Comparison of ENCODE assay signal across 12 cellular contexts in the genomic region with DNA sequence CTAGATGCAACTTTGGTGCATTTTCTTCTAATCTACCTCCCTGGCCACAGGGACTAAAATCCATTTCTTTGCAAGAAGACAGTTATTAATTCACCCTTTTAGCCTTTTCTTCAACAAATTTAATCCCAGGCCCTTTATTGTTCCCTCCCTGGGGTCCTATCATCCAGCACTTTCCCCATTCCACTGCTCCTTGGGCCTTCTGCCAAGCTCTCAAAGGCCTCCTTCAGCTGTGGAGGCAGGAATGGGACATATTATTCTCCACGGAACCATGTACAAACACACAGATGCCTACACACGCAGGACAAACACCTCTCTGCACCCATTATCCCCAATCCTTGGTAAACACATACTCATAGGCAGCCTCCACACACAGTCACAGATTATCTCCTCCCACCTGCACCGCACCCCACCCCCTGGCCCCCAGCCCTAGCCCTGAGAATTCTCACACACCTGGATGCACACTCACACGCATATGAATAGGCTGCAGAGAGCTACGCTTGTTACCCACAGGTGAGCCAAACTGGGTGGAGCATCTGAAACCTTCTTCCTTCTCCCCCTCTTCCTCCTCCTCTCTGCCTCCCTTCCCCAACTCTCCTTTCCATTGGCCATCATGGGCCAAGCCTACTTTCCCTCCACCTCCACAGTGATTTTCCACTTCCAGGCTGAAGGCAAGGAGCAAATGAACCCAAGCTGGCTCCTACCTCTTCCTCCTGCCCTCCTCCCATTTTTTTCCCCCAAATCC. TPM values are rescaled to one million over a fixed set of nuclear protein-coding genes. Genes with fewer than 3 reads are reported as not detected.
DNase-seq lines count a peak whose midpoint lies in the region; ATAC-seq and TF ChIP-seq lines count a peak whose summit lies in the region.
"Had no signal": no experiment of that assay in that cellular context is flagged by ENCODE, and none has a peak within 500 bp of the region (broad histone marks: within the 10 kb centered on the region; RNA-seq: fewer than 3 reads in every experiment).

No MANE protein-coding gene starts in this region.

- H3F3A ChIP-seq in Loucy (ENCODE audit: low read depth), result peaks cover 9% of the 10 kb centered on the region; the same call in 1 of the 2 replicates

- CTCF ChIA-PET in Caco-2 (lab: Charles Lee), result interaction anchor here (1.4 kb wide), 1 partner anchor 94 kb away, joined by 4 read pairs; no protein-coding TSS in a partner anchor

- no TSS peak for BruUV-seq in Caco-2 (replicated peaks; lab: Mats Ljungman, UMichigan)

- no peaks in the 10 kb centered on the region; the same call in 1 of the 2 replicates for H3K36me3 ChIP-seq in Caco-2 (ENCODE audit: control insufficient read depth, insufficient read depth, low read length)
- peaks cover 35% of the 10 kb centered on the region for H3K36me3 ChIP-seq in Loucy (ENCODE audit: insufficient read depth, low read length)
- peaks cover 20% of the 10 kb centered on the region for H3K36me3 ChIP-seq in effector memory CD4-positive, alpha-beta T cell (ENCODE audit: control insufficient read depth, insufficient read depth, low read length)

- H3K4me3 Mint-ChIP-seq in Caco-2 (ENCODE audit: unreplicated experiment), result peak overlapping the region; percentile 23
- peak overlapping the region; percentile 50 for H3K4me3 Mint-ChIP-seq in natural killer cell treated with Interleukin-12 subunit alpha and Interleukin-12 subunit beta and Interleukin-15 and Interleukin-18, amount 100 ng/mL, for 72 hours

- TF ChIP-seq CTCF in Caco-2 (IDR thresholded peaks at IDR 0.05; ENCODE audit: insufficient read depth in 1 of 2, low read depth in 1 of 2, low read length in 1 of 2, severe bottlenecking in 1 of 2, unreplicated experiment in 1 of 2), result no peak
- TF ChIP-seq CTCF in Loucy (conservative IDR thresholded peaks at IDR 0.05; ENCODE audit: low read length), result no peak
- TF ChIP-seq CTCF in GM10266 (IDR thresholded peaks at IDR 0.05; ENCODE audit: control insufficient read depth, insufficient read depth, low read depth, missing control alignments), result no peak

- H3K27ac Mint-ChIP-seq in Caco-2 (ENCODE audit: unreplicated experiment), result peak overlapping the region; percentile 88
- peak overlapping the region; percentile 88 to 91 for H3K27ac Mint-ChIP-seq in natural killer cell treated with Interleukin-12 subunit alpha and Interleukin-12 subunit beta and Interleukin-15 and Interleukin-18, amount 100 ng/mL, for 72 hours

- H3K9me3 Mint-ChIP-seq in Caco-2 (ENCODE audit: unreplicated experiment), result no peaks in the 10 kb centered on the region
- no peaks in the 10 kb centered on the region for H3K9me3 Mint-ChIP-seq in natural killer cell treated with Interleukin-12 subunit alpha and Interleukin-12 subunit beta and Interleukin-15 and Interleukin-18, amount 100 ng/mL, for 72 hours

- DNase-seq in Caco-2 (no peak), SIG-M5 treated with dmso at 0.1 percent for 504 hours (lab: John Stamatoyannopoulos, UW; ENCODE audit: unreplicated experiment) (no peak), GM10266 (ENCODE audit: extremely low spot score) (no peak)
- no peak for DNase-seq in effector memory CD4-positive, alpha-beta T cell
- no peak for DNase-seq in natural killer cell treated with Interleukin-12 subunit alpha and Interleukin-12 subunit beta and Interleukin-15 and Interleukin-18, amount 100 ng/mL, for 72 hours (ENCODE audit: low spot score)
- no peak for DNase-seq in effector CD4-positive, alpha-beta T cell
- DNase-seq: amniotic stem cell; stimulated activated CD4-positive, alpha-beta T cell treated with anti-CD3 and anti-CD28 coated beads, Interleukin-4, amount 100 ng/mL, for 4 hours had no signal

- no peaks in the 10 kb centered on the region for H3K27me3 Mint-ChIP-seq in Caco-2 (ENCODE audit: insufficient read depth, unreplicated experiment)
- no peaks in the 10 kb centered on the region for H3K27me3 Mint-ChIP-seq in natural killer cell treated with Interleukin-12 subunit alpha and Interleukin-12 subunit beta and Interleukin-15 and Interleukin-18, amount 100 ng/mL, for 72 hours

- H3K36me3 Mint-ChIP-seq in Caco-2 (ENCODE audit: insufficient read depth, unreplicated experiment), result peaks cover 63% of the 10 kb centered on the region
- H3K36me3 Mint-ChIP-seq in natural killer cell treated with Interleukin-12 subunit alpha and Interleukin-12 subunit beta and Interleukin-15 and Interleukin-18, amount 100 ng/mL, for 72 hours, result peaks cover 14% of the 10 kb centered on the region

- peaks cover 77% of the 10 kb centered on the region for H3K4me1 Mint-ChIP-seq in Caco-2 (ENCODE audit: low read depth, unreplicated experiment)
- peaks cover 43 to 61% of the 10 kb centered on the region in 2 donors for H3K4me1 Mint-ChIP-seq in natural killer cell treated with Interleukin-12 subunit alpha and Interleukin-12 subunit beta and Interleukin-15 and Interleukin-18, amount 100 ng/mL, for 72 hours (ENCODE audit: low read depth in 2 of 2)

- peaks cover 4% of the 10 kb centered on the region for H4K20me1 ChIP-seq in Loucy (ENCODE audit: insufficient read depth, low read length, poor library complexity, severe bottlenecking)

- H3K27me3 ChIP-seq in Caco-2 (replicated peaks; ENCODE audit: control insufficient read depth, insufficient read depth, low read length) (no peaks in the 10 kb centered on the region), Loucy (ENCODE audit: insufficient read depth, low read length, poor library complexity, severe bottlenecking) (no peaks in the 10 kb centered on the region)
- no peaks in the 10 kb centered on the region for H3K27me3 ChIP-seq in effector memory CD4-positive, alpha-beta T cell (replicated peaks; ENCODE audit: control insufficient read depth, insufficient read depth, low read length, poor library complexity, severe bottlenecking)

- peaks cover 29% of the 10 kb centered on the region for H3K79me2 ChIP-seq in Loucy (ENCODE audit: insufficient read depth, low read length)

- H3K27ac ChIP-seq in effector memory CD4-positive, alpha-beta T cell (ENCODE audit: insufficient read depth, low read length, poor library complexity, severe bottlenecking), result peak overlapping the region; percentile 9

- intact Hi-C loops in Caco-2 (cut with micrococcal nuclease; ENCODE audit: unreplicated experiment), result no loop called here

- peaks cover 93% of the 10 kb centered on the region for H3K4me1 ChIP-seq in Caco-2
- peaks cover 76% of the 10 kb centered on the region for H3K4me1 ChIP-seq in Loucy (ENCODE audit: insufficient read depth, low read length, poor library complexity, severe bottlenecking)
- peaks cover 41% of the 10 kb centered on the region for H3K4me1 ChIP-seq in effector memory CD4-positive, alpha-beta T cell (ENCODE audit: control insufficient read depth, insufficient read depth, low read length, poor library complexity, severe bottlenecking)

- peak overlapping the region; percentile 86 for H3K9ac ChIP-seq in Loucy (ENCODE audit: low read depth, low read length, poor library complexity, severe bottlenecking)

- no peak overlapping the region for H3K4me3 ChIP-seq in Caco-2 (ENCODE audit: low read depth, low read length)
- no peak overlapping the region for H3K4me3 ChIP-seq in Loucy (ENCODE audit: low read length, poor library complexity, severe bottlenecking)
- H3K4me3 ChIP-seq in effector memory CD4-positive, alpha-beta T cell (ENCODE audit: insufficient read depth, low read depth, low read length, poor library complexity, severe bottlenecking), result no peak overlapping the region

- H3K4me2 ChIP-seq in Loucy (ENCODE audit: low read depth, low read length, poor library complexity, severe bottlenecking), result no peak overlapping the region

- no peaks in the 10 kb centered on the region for H3K9me2 ChIP-seq in Loucy (replicated peaks; ENCODE audit: low read depth, low read length)

- ATAC-seq in natural killer cell treated with Interleukin-12 subunit alpha and Interleukin-12 subunit beta and Interleukin-15 and Interleukin-18, amount 100 ng/mL, for 72 hours, result no peak
- no peak for ATAC-seq in HG03378 (IDR thresholded peaks at IDR 0.05; ENCODE audit: unreplicated experiment)

- POLR2A ChIA-PET in Caco-2 (lab: Charles Lee), result no interaction called here

- H3K9me3 ChIP-seq in Caco-2 (no peaks in the 10 kb centered on the region), Loucy (ENCODE audit: insufficient read depth, low read depth, low read length) (no peaks in the 10 kb centered on the region)
- H3K9me3 ChIP-seq in effector memory CD4-positive, alpha-beta T cell (ENCODE audit: control insufficient read depth, low read length), result no peaks in the 10 kb centered on the region

- no peak overlapping the region for H2AFZ ChIP-seq in Loucy (ENCODE audit: low read length)

RNA-seq across cellular contexts. Expression of a gene that starts 11.7 kb away (rescaled TPM):
- total RNA-seq in Caco-2 (2022), result 518 and 531 TPM in 2 replicates
- 100 to 1,000 TPM; 239 to 375 TPM for total RNA-seq in natural killer cell treated with Interleukin-12 subunit alpha and Interleukin-12 subunit beta and Interleukin-15 and Interleukin-18, amount 100 ng/mL, for 72 hours

RNA-seq across cellular contexts. Expression of a gene that starts 13.7 kb away (rescaled TPM):
- 1.1 and 1.5 TPM in 2 replicates for total RNA-seq in Caco-2 (2022)
- 1 to 10 TPM in 1 of 2 donors, under 1 TPM in 1; 0.38 to 3.0 TPM for total RNA-seq in natural killer cell treated with Interleukin-12 subunit alpha and Interleukin-12 subunit beta and Interleukin-15 and Interleukin-18, amount 100 ng/mL, for 72 hours
- total RNA-seq: myocyte had no signal

RNA-seq across cellular contexts. Expression of a gene that starts 31.8 kb away (rescaled TPM):
- total RNA-seq in Caco-2 (2022), result 19.6 and 21.2 TPM in 2 replicates
- total RNA-seq in natural killer cell treated with Interleukin-12 subunit alpha and Interleukin-12 subunit beta and Interleukin-15 and Interleukin-18, amount 100 ng/mL, for 72 hours, result not detected
- total RNA-seq: NCI-H460 had no signal

RNA-seq across cellular contexts. Expression of a gene that starts 40.4 kb away (rescaled TPM):
- total RNA-seq in Caco-2 (2022), result 0.36 TPM in 1 of 2 replicates, not detected in the other
- not detected for total RNA-seq in natural killer cell treated with Interleukin-12 subunit alpha and Interleukin-12 subunit beta and Interleukin-15 and Interleukin-18, amount 100 ng/mL, for 72 hours
- total RNA-seq: myocyte, NCI-H460 had no signal

RNA-seq across cellular contexts. Expression of a gene that starts 51.2 kb away (rescaled TPM):
- total RNA-seq in Caco-2 (2022), result not detected in 2 replicates
- not detected for total RNA-seq in natural killer cell treated with Interleukin-12 subunit alpha and Interleukin-12 subunit beta and Interleukin-15 and Interleukin-18, amount 100 ng/mL, for 72 hours
- total RNA-seq: myocyte had no signal

Comparison
In these comparisons a context has a peak if more than half of its experiments do, and no peak if none do; other contexts are left out.
1. RNA of a gene that starts 31.8 kb away (total RNA-seq): 19.6 to 21.2 TPM in Caco-2; not detected in natural killer cell treated with Interleukin-12 subunit alpha and Interleukin-12 subunit beta and Interleukin-15 and Interleukin-18, amount 100 ng/mL, for 72 hours; every median in the first group is over 10 times any median in the second.